Comparison of ENCODE assay signal across 1 cellular context in the genomic region with DNA sequence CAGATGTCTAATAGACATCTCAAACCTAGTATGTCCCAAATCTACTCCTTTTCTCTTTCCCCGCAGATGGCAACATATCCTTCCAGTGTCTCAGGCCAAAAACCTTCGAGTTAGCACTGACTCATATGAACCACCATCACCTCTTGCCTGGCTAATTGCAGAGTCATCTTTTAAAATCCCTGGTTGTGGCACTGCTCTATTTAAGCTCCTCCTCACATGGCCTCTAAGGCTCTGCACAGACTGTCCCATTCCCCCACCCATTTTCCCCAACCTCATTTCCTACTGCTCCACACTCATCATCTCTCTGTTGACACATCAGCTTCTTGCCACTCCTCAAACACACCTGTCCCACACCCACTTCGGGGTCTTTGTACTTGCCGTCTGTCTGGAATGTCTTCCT.
TF ChIP-seq lines count a peak whose summit lies in the region.

No MANE protein-coding gene starts in this region.

TF ChIP-seq in H1, 55 proteins besides CTCF, POLR2A, EP300 and RAD21:
- TF ChIP-seq TEAD4 (IDR thresholded peaks at IDR 0.05; ENCODE audit: low read depth, low read length) (no peak), PHF8 (conservative IDR thresholded peaks at IDR 0.05; ENCODE audit: low read depth, low read length) (no peak), POLR2AphosphoS5 (IDR thresholded peaks at IDR 0.05; ENCODE audit: low read depth, low read length) (no peak), BACH1 (IDR thresholded peaks at IDR 0.05; ENCODE audit: low read length) (no peak), KDM5A (IDR thresholded peaks at IDR 0.05; ENCODE audit: low read length) (no peak), JUND (IDR thresholded peaks at IDR 0.05; ENCODE audit: low read length) (no peak), TCF12 (IDR thresholded peaks at IDR 0.05; ENCODE audit: low read depth, low read length) (no peak), KDM4A (IDR thresholded peaks at IDR 0.05; ENCODE audit: low read depth, low read length, severe bottlenecking) (no peak), CBX5 (IDR thresholded peaks at IDR 0.05; ENCODE audit: low read depth, low read length) (no peak), NRF1 (IDR thresholded peaks at IDR 0.05; ENCODE audit: low read depth, low read length) (no peak), CREB1 (IDR thresholded peaks at IDR 0.05) (no peak), TBP (IDR thresholded peaks at IDR 0.05; ENCODE audit: low read depth, low read length) (no peak), SIX5 (IDR thresholded peaks at IDR 0.05; ENCODE audit: low read depth, low read length) (no peak), ZNF274 (IDR thresholded peaks at IDR 0.05; ENCODE audit: borderline replicate concordance, extremely low read depth, low read length) (no peak), SIN3A (conservative IDR thresholded peaks at IDR 0.05 in 1 of 2, IDR thresholded peaks at IDR 0.05 in 1 of 2; ENCODE audit: low read depth in 1 of 2, low read length in 2 of 2) (no peak), NANOG (IDR thresholded peaks at IDR 0.05; ENCODE audit: insufficient read depth, low read depth, low read length, poor library complexity, severe bottlenecking) (no peak)
TF ChIP-seq in H1: peak in this region for 0.
